23 cellular contexts compared by ENCODE assay signal in genomic region chr9:20117482-20117881, GRCh38.
DNase-seq lines count a peak whose midpoint lies in the region; ATAC-seq, FAIRE-seq and TF ChIP-seq lines count a peak whose summit lies in the region.
"Had no signal": no experiment of that assay in that cellular context is flagged by ENCODE, and none has a peak within 500 bp of the region (broad histone marks: within the 10 kb centered on the region; RNA-seq: fewer than 3 reads in every experiment).

No MANE protein-coding gene starts in this region.

- H3K27me3 ChIP-seq in HepG2 (ENCODE audit: control insufficient read depth in 1 of 2, insufficient read depth in 2 of 2, low read length in 2 of 2) = no peaks in the 10 kb centered on the region
- no peaks in the 10 kb centered on the region for H3K27me3 ChIP-seq in right lobe of liver
- no peaks in the 10 kb centered on the region for H3K27me3 ChIP-seq in small intestine (ENCODE audit: control insufficient read depth in 2 of 2, insufficient read depth in 2 of 2, low read length in 2 of 2)
- H3K27me3 ChIP-seq: BLaER1 treated with 17β-estradiol and CSF1 and Interleukin-3, amounts not matched to agents 10 nM and 100 nM had no signal

- no peak overlapping the region for H3K27ac Mint-ChIP-seq in activated CD4-positive, alpha-beta T cell treated with anti-CD3 and anti-CD28 coated beads, Interleukin-2, amount 10 ng/mL, durations not matched to agents 24 days and 14 days
- H3K27ac Mint-ChIP-seq: B cell; CD4-positive, alpha-beta T cell; CD8-positive, alpha-beta T cell had no signal

- H3K27ac ChIP-seq in HepG2 (ENCODE audit: extremely low read length, insufficient read depth, low read length) (no peak overlapping the region), right lobe of liver (no peak overlapping the region), small intestine (ENCODE audit: low read depth in 1 of 2, low read length in 1 of 2) (no peak overlapping the region)
- H3K27ac ChIP-seq: 22Rv1; A549; BLaER1 treated with 17β-estradiol and CSF1 and Interleukin-3, amounts not matched to agents 10 nM and 100 nM; C4-2B had no signal

- H3K36me3 Mint-ChIP-seq in activated CD4-positive, alpha-beta T cell treated with anti-CD3 and anti-CD28 coated beads, Interleukin-2, amount 10 ng/mL, durations not matched to agents 24 days and 14 days (ENCODE audit: low read depth) = peaks cover 10% of the 10 kb centered on the region
- H3K36me3 Mint-ChIP-seq: CD8-positive, alpha-beta T cell had no signal

- in situ Hi-C loops in HepG2 (cut with HindIII; ENCODE audit: extremely low pct_ligation_motif_present, low pct_unique_long_range_greater_than_20kb) = no loop called here

- H3K9me3 Mint-ChIP-seq in activated CD4-positive, alpha-beta T cell treated with anti-CD3 and anti-CD28 coated beads, Interleukin-2, amount 10 ng/mL, durations not matched to agents 24 days and 14 days = peaks cover 30% of the 10 kb centered on the region

- no peaks in the 10 kb centered on the region for H3K79me2 ChIP-seq in HepG2 (ENCODE audit: insufficient read depth, low read length)

- intact Hi-C loops in HepG2 (cut with micrococcal nuclease; ENCODE audit: unreplicated experiment) = loop anchor here (5.0 kb wide), 1 partner anchor 635 kb away; no protein-coding TSS in a partner anchor
- intact Hi-C loops in right lobe of liver (cut with DNase I) = no loop called here
- intact Hi-C loops in mucosa of descending colon (cut with DNase I, micrococcal nuclease) = no loop called here
- intact Hi-C loops in activated CD4-positive, alpha-beta T cell treated with anti-CD3 and anti-CD28 coated beads, Interleukin-2, amount 10 ng/mL, durations not matched to agents 24 days and 14 days (cut with micrococcal nuclease) = no loop called here

- peak; percentile 83 for ATAC-seq in HepG2
- no peak for ATAC-seq in right lobe of liver
- ATAC-seq in mucosa of descending colon = peak; percentile 63
- no peak for ATAC-seq in GM18907 (IDR thresholded peaks at IDR 0.05; ENCODE audit: unreplicated experiment)
- ATAC-seq: A549; CD8-positive, alpha-beta T cell; GM12878 had no signal

- WGBS in HepG2 (ENCODE audit: low lambda C conversion rate) = 0% methylated on average over 2 of the region's 2 CpGs
- 26% methylated on average over 2 of the region's 2 CpGs for WGBS in right lobe of liver (ENCODE audit: insufficient coverage, low coverage, low lambda C conversion rate, missing lambda C conversion rate)
- 11 to 32% (median 31%) methylated on average over 2 of the region's 2 CpGs for WGBS in small intestine, 3 donors

- TF ChIP-seq POLR2A in HepG2 (IDR thresholded peaks at IDR 0.05; ENCODE audit: insufficient read depth in 1 of 2, low read depth in 2 of 2, low read length in 2 of 2) (no peak), right lobe of liver (IDR thresholded peaks at IDR 0.05) (no peak)

- H3K36me3 ChIP-seq in HepG2 (replicated peaks in 1 of 2; ENCODE audit: control insufficient read depth in 1 of 2, insufficient read depth in 2 of 2, low read length in 2 of 2) (no peaks in the 10 kb centered on the region), right lobe of liver (no peaks in the 10 kb centered on the region), mucosa of descending colon (ENCODE audit: low read depth) (no peaks in the 10 kb centered on the region), small intestine (ENCODE audit: control insufficient read depth in 2 of 2, insufficient read depth in 2 of 2, low read length in 2 of 2) (no peaks in the 10 kb centered on the region)
- H3K36me3 ChIP-seq: BLaER1 treated with 17β-estradiol and CSF1 and Interleukin-3, amounts not matched to agents 10 nM and 100 nM had no signal

- H3K9me3 ChIP-seq in HepG2 (ENCODE audit: low read length) (peaks cover 7% of the 10 kb centered on the region; the same call in 1 of the 2 replicates), right lobe of liver (no peaks in the 10 kb centered on the region), mucosa of descending colon (no peaks in the 10 kb centered on the region), small intestine (ENCODE audit: control insufficient read depth, low read depth) (no peaks in the 10 kb centered on the region)
- H3K9me3 ChIP-seq: A549 had no signal

- H4K20me1 ChIP-seq in HepG2 (ENCODE audit: insufficient read depth, low read length) = no peaks in the 10 kb centered on the region
- H4K20me1 ChIP-seq: BLaER1 treated with 17β-estradiol and CSF1 and Interleukin-3, amounts not matched to agents 10 nM and 100 nM had no signal

- TF ChIP-seq CTCF in HepG2 (CRISPR knock-in tag; IDR thresholded peaks at IDR 0.05) = no peak
- no peak for TF ChIP-seq CTCF in right lobe of liver (IDR thresholded peaks at IDR 0.05)
- no peak for TF ChIP-seq CTCF in mucosa of descending colon (IDR thresholded peaks at IDR 0.05)

- peaks cover 17% of the 10 kb centered on the region for H3K4me1 ChIP-seq in HepG2 (ENCODE audit: insufficient read depth, low read length)
- no peaks in the 10 kb centered on the region for H3K4me1 ChIP-seq in right lobe of liver
- peaks cover 4% of the 10 kb centered on the region for H3K4me1 ChIP-seq in mucosa of descending colon (ENCODE audit: low read depth)
- H3K4me1 ChIP-seq in small intestine (ENCODE audit: control insufficient read depth in 2 of 2, insufficient read depth in 1 of 2, low read depth in 1 of 2, low read length in 1 of 2) = peaks cover 0 to 4% of the 10 kb centered on the region in 2 donors
- H3K4me1 ChIP-seq: A549; BLaER1 treated with 17β-estradiol and CSF1 and Interleukin-3, amounts not matched to agents 10 nM and 100 nM; Caco-2 had no signal

- no peak overlapping the region for H3K9ac ChIP-seq in HepG2 (ENCODE audit: insufficient read depth, low read depth, low read length)
- H3K9ac ChIP-seq: BLaER1 treated with 17β-estradiol and CSF1 and Interleukin-3, amounts not matched to agents 10 nM and 100 nM had no signal

- POLR2A ChIA-PET in HepG2 (lab: Yijun Ruan, JAX) = no interaction called here

- no peak for FAIRE-seq in HepG2 (lab: Jason Lieb, UNC)
- no peak for FAIRE-seq in small intestine (lab: Jason Lieb, UNC)
- FAIRE-seq: A549, D721Med, GM12878, GM12892, GM18507 had no signal

- no peak overlapping the region for H2AFZ ChIP-seq in HepG2 (ENCODE audit: low read length)

- no peak for TF ChIP-seq RAD21 in HepG2 (CRISPR knock-in tag; IDR thresholded peaks at IDR 0.05)

- BruUV-seq in HepG2 (replicated peaks; lab: Mats Ljungman, UMichigan) = no TSS peak

- peaks cover 3% of the 10 kb centered on the region for H3K4me1 Mint-ChIP-seq in activated CD4-positive, alpha-beta T cell treated with anti-CD3 and anti-CD28 coated beads, Interleukin-2, amount 10 ng/mL, durations not matched to agents 24 days and 14 days

- no peaks in the 10 kb centered on the region for H3K27me3 Mint-ChIP-seq in activated CD4-positive, alpha-beta T cell treated with anti-CD3 and anti-CD28 coated beads, Interleukin-2, amount 10 ng/mL, durations not matched to agents 24 days and 14 days
- H3K27me3 Mint-ChIP-seq: B cell; CD4-positive, alpha-beta T cell had no signal

- no peak overlapping the region for H3K4me3 Mint-ChIP-seq in activated CD4-positive, alpha-beta T cell treated with anti-CD3 and anti-CD28 coated beads, Interleukin-2, amount 10 ng/mL, durations not matched to agents 24 days and 14 days
- H3K4me3 Mint-ChIP-seq: B cell; CD4-positive, alpha-beta T cell; CD8-positive, alpha-beta T cell had no signal

- CTCF ChIA-PET in HepG2 (lab: Yijun Ruan, JAX; ENCODE audit: low intra/inter-chr PET ratio, low total read pairs) = no interaction called here

- H3K4me2 ChIP-seq in HepG2 (ENCODE audit: low read depth, low read length) = peak overlapping the region; percentile 36
- H3K4me2 ChIP-seq: A549; BLaER1 treated with 17β-estradiol and CSF1 and Interleukin-3, amounts not matched to agents 10 nM and 100 nM had no signal

- H3K4me3 ChIP-seq in HepG2 (replicated peaks in 1 of 3; ENCODE audit: insufficient read depth in 1 of 3, low read depth in 2 of 3, low read length in 3 of 3) (no peak overlapping the region), right lobe of liver (no peak overlapping the region), mucosa of descending colon (no peak overlapping the region), small intestine (ENCODE audit: low read depth in 1 of 2, low read length in 2 of 2) (no peak overlapping the region)
- H3K4me3 ChIP-seq: A549; BLaER1 treated with 17β-estradiol and CSF1 and Interleukin-3, amounts not matched to agents 10 nM and 100 nM; GM12878 had no signal

- TF ChIP-seq EP300 in HepG2 (IDR thresholded peaks at IDR 0.05; ENCODE audit: low read depth in 2 of 2, low read length in 2 of 2) (no peak), HepG2 (CRISPR knock-in tag; IDR thresholded peaks at IDR 0.05; ENCODE audit: borderline replicate concordance) (no peak)

- peak; percentile 29 for DNase-seq in HepG2 (ENCODE audit: low spot score)
- no peak for DNase-seq in right lobe of liver
- DNase-seq in mucosa of descending colon = peak in 1 of 3 donors; percentile 16
- peak; percentile 40 for DNase-seq in small intestine
- no peak for DNase-seq in activated CD4-positive, alpha-beta T cell treated with anti-CD3 and anti-CD28 coated beads, Interleukin-2, amount 10 ng/mL, durations not matched to agents 24 days and 14 days
- DNase-seq: Caco-2; Calu3; CD4-positive, alpha-beta T cell; CD8-positive, alpha-beta T cell; DMS79; DND-41; EL; GDM1 had no signal

TF ChIP-seq in HepG2, 621 proteins besides CTCF, POLR2A, EP300 and RAD21 (continues in another document):
- TF ChIP-seq ZNF333 (CRISPR knock-in tag; IDR thresholded peaks at IDR 0.05; ENCODE audit: borderline replicate concordance) (no peak), ZBTB7B (CRISPR knock-in tag; IDR thresholded peaks at IDR 0.05) (no peak)
- TF ChIP-seq, protein P1, sequence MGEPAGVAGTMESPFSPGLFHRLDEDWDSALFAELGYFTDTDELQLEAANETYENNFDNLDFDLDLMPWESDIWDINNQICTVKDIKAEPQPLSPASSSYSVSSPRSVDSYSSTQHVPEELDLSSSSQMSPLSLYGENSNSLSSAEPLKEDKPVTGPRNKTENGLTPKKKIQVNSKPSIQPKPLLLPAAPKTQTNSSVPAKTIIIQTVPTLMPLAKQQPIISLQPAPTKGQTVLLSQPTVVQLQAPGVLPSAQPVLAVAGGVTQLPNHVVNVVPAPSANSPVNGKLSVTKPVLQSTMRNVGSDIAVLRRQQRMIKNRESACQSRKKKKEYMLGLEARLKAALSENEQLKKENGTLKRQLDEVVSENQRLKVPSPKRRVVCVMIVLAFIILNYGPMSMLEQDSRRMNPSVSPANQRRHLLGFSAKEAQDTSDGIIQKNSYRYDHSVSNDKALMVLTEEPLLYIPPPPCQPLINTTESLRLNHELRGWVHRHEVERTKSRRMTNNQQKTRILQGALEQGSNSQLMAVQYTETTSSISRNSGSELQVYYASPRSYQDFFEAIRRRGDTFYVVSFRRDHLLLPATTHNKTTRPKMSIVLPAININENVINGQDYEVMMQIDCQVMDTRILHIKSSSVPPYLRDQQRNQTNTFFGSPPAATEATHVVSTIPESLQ (CRISPR knock-in tag; conservative IDR thresholded peaks at IDR 0.05) = no peak

Comparison
In these comparisons a context has a peak if more than half of its experiments do, and no peak if none do; other contexts are left out.
1. ATAC-seq: peak in HepG2 (single experiment) and mucosa of descending colon (single experiment); none in right lobe of liver (0 of 4) and GM18907 (single experiment).
2. DNase-seq: peak in HepG2 (single experiment) and small intestine (single experiment); none in right lobe of liver (0 of 3) and activated CD4-positive, alpha-beta T cell treated with anti-CD3 and anti-CD28 coated beads, Interleukin-2, amount 10 ng/mL, durations not matched to agents 24 days and 14 days (single experiment).